In genomic region chr13:101703081-101703480, GRCh38 we compare ENCODE assay signal across 36 cellular contexts.
"Had no signal": no experiment of that assay in that cellular context is flagged by ENCODE, and none has a peak within 500 bp of the region (broad histone marks: within the 10 kb centered on the region; RNA-seq: fewer than 3 reads in every experiment).

No MANE protein-coding gene starts in this region.

- H3K27me3 Mint-ChIP-seq: activated B cell treated with CpG ODN at 0.5 μM for 24 hours; activated CD4-positive, alpha-beta T cell treated with anti-CD3 and anti-CD28 coated beads, Interleukin-2, amount 10 ng/mL, durations not matched to agents 24 days and 14 days had no signal

- H3K4me1 Mint-ChIP-seq: activated B cell treated with CpG ODN at 0.5 μM for 24 hours, brain had no signal

- H3K4me1 ChIP-seq: adrenal gland had no signal

- FAIRE-seq: bronchial epithelial cell, TTC549 had no signal

- H3K36me3 Mint-ChIP-seq: activated CD4-positive, alpha-beta memory T cell treated with anti-CD3 and anti-CD28 coated beads for 36 hours; activated naive CD4-positive, alpha-beta T cell treated with anti-CD3 and anti-CD28 coated beads, Interleukin-2, amount 50 U/mL, for 72 hours; activated naive CD8-positive, alpha-beta T cell treated with anti-CD3 and anti-CD28 coated beads for 36 hours; brain had no signal

- H3K9me3 ChIP-seq: adrenal gland had no signal

- H3K27me3 ChIP-seq: adrenal gland had no signal

- H3K27ac ChIP-seq: adrenal gland, cardiac muscle cell, VCaP had no signal

- H3K4me3 Mint-ChIP-seq: activated B cell treated with CpG ODN at 0.5 μM for 24 hours; activated CD4-positive, alpha-beta memory T cell treated with anti-CD3 and anti-CD28 coated beads for 36 hours; activated CD4-positive, alpha-beta T cell treated with anti-CD3 and anti-CD28 coated beads, Interleukin-2, amount 10 ng/mL, durations not matched to agents 24 days and 14 days; activated CD8-positive, alpha-beta T cell treated with anti-CD3 and anti-CD28 coated beads for 36 hours; activated naive CD4-positive, alpha-beta T cell treated with anti-CD3 and anti-CD28 coated beads for 36 hours; activated naive CD8-positive, alpha-beta T cell treated with anti-CD3 and anti-CD28 coated beads for 36 hours; activated T-cell treated with anti-CD3 and anti-CD28 coated beads, Interleukin-2, amount 50 U/mL, for 4 hours; activated T-cell treated with anti-CD3 and anti-CD28 coated beads, Interleukin-2, amount 50 U/mL, for 72 hours; activated T-helper 1 cell treated with anti-CD3 and anti-CD28 coated beads, Interleukin-12 subunit alpha, Interleukin-12 subunit beta, Interleukin-2, Interleukin-4 antibody, amounts not matched to agents 30 ng/mL and 10 ng/mL and 1 ng/mL, durations not matched to agents 14 hours and 24 hours and 36 hours; activated T-helper 17 cell treated with anti-CD3 and anti-CD28 coated beads, Interleukin-2, amount 50 U/mL, for 72 hours; brain; T-helper 1 cell treated with Interleukin-12 subunit alpha and Interleukin-12 subunit beta and Interleukin-4 antibody, amounts not matched to agents 30 μg/mL and 1 μg/mL, for 36 hours; T-helper 2 cell treated with Interferon-gamma antibody and Interleukin-4, amounts not matched to agents 5 μg/mL and 100 μg/mL, for 36 hours had no signal

- DNase-seq: activated B cell treated with CpG ODN at 0.5 μM for 24 hours; activated CD4-positive, alpha-beta memory T cell treated with anti-CD3 and anti-CD28 coated beads for 36 hours; activated CD4-positive, alpha-beta T cell treated with anti-CD3 and anti-CD28 coated beads for 4 hours; activated CD4-positive, alpha-beta T cell treated with anti-CD3 and anti-CD28 coated beads, Interleukin-2, amount 10 ng/mL, durations not matched to agents 24 days and 14 days; activated CD4-positive, alpha-beta T cell treated with anti-CD3 and anti-CD28 coated beads, Interleukin-2, amount 50 U/mL, for 1 hour; activated CD4-positive, alpha-beta T cell treated with anti-CD3 and anti-CD28 coated beads, Interleukin-2, amount 50 U/mL, for 4 hours; activated CD4-positive, CD25-positive, alpha-beta regulatory T cell treated with anti-CD3 and anti-CD28 coated beads, Interleukin-2, amount 50 U/mL, for 72 hours; activated CD8-positive, alpha-beta memory T cell treated with anti-CD3 and anti-CD28 coated beads, Interleukin-2, amount 50 U/mL, for 4 hours; activated CD8-positive, alpha-beta T cell treated with anti-CD3 and anti-CD28 coated beads for 36 hours; activated effector memory CD4-positive, alpha-beta T cell treated with anti-CD3 and anti-CD28 coated beads, Interleukin-2, amount 50 U/mL, for 16 hours; activated gamma-delta T cell treated with Interleukin-2 at 50 U/mL for 16 hours; activated naive CD4-positive, alpha-beta T cell; activated naive CD4-positive, alpha-beta T cell treated with anti-CD3 and anti-CD28 coated beads for 36 hours; activated naive CD4-positive, alpha-beta T cell treated with anti-CD3 and anti-CD28 coated beads, Interleukin-2, amount 50 U/mL, for 16 hours; activated naive CD8-positive, alpha-beta T cell treated with anti-CD3 and anti-CD28 coated beads for 36 hours; activated T-cell treated with anti-CD3 and anti-CD28 coated beads for 4 hours; activated T-cell treated with anti-CD3 and anti-CD28 coated beads, Interleukin-2, amount 50 U/mL, for 1 hour; activated T-cell treated with anti-CD3 and anti-CD28 coated beads, Interleukin-2, amount 50 U/mL, for 4 hours; activated T-cell treated with anti-CD3 and anti-CD28 coated beads, Interleukin-2, amount 50 U/mL, for 72 hours; adrenal gland; amniotic stem cell; aorta; central memory CD4-positive, alpha-beta T cell; T-helper 1 cell; T-helper 2 cell; T-helper 9 cell had no signal

- H3K9me3 Mint-ChIP-seq: activated B cell treated with CpG ODN at 0.5 μM for 24 hours; activated CD4-positive, alpha-beta memory T cell treated with anti-CD3 and anti-CD28 coated beads for 36 hours; activated CD4-positive, alpha-beta T cell treated with anti-CD3 and anti-CD28 coated beads, Interleukin-2, amount 10 ng/mL, durations not matched to agents 24 days and 14 days; activated CD8-positive, alpha-beta T cell treated with anti-CD3 and anti-CD28 coated beads for 36 hours; activated naive CD4-positive, alpha-beta T cell treated with anti-CD3 and anti-CD28 coated beads for 36 hours; activated naive CD4-positive, alpha-beta T cell treated with anti-CD3 and anti-CD28 coated beads, Interleukin-2, amount 50 U/mL, for 72 hours; activated naive CD8-positive, alpha-beta T cell treated with anti-CD3 and anti-CD28 coated beads for 36 hours; activated T-cell treated with anti-CD3 and anti-CD28 coated beads, Interleukin-2, amount 50 U/mL, for 4 hours; activated T-cell treated with anti-CD3 and anti-CD28 coated beads, Interleukin-2, amount 50 U/mL, for 72 hours; activated T-helper 1 cell treated with anti-CD3 and anti-CD28 coated beads, Interleukin-12 subunit alpha, Interleukin-12 subunit beta, Interleukin-2, Interleukin-4 antibody, amounts not matched to agents 30 ng/mL and 10 ng/mL and 1 ng/mL, durations not matched to agents 14 hours and 24 hours and 36 hours; activated T-helper 17 cell treated with anti-CD3 and anti-CD28 coated beads, Interleukin-2, amount 50 U/mL, for 72 hours; T-helper 1 cell treated with Interleukin-12 subunit alpha and Interleukin-12 subunit beta and Interleukin-4 antibody, amounts not matched to agents 30 μg/mL and 1 μg/mL, for 36 hours; T-helper 2 cell treated with Interferon-gamma antibody and Interleukin-4, amounts not matched to agents 5 μg/mL and 100 μg/mL, for 36 hours had no signal

- ATAC-seq: activated CD8-positive, alpha-beta T cell treated with anti-CD3 and anti-CD28 coated beads for 36 hours; activated naive CD4-positive, alpha-beta T cell treated with anti-CD3 and anti-CD28 coated beads, Interleukin-2, amount 50 U/mL, for 72 hours; activated T-cell treated with anti-CD3 and anti-CD28 coated beads, Interleukin-2, amount 50 U/mL, for 4 hours; activated T-cell treated with anti-CD3 and anti-CD28 coated beads, Interleukin-2, amount 50 U/mL, for 72 hours; activated T-helper 17 cell treated with anti-CD3 and anti-CD28 coated beads, Interleukin-2, amount 50 U/mL, for 72 hours had no signal

- H3K4me3 ChIP-seq: adrenal gland, cardiac muscle cell had no signal

- H3K36me3 ChIP-seq: adrenal gland, cardiac muscle cell had no signal

- H3K27ac Mint-ChIP-seq: activated B cell treated with CpG ODN at 0.5 μM for 24 hours; activated CD4-positive, alpha-beta memory T cell treated with anti-CD3 and anti-CD28 coated beads for 36 hours; activated CD4-positive, alpha-beta T cell treated with anti-CD3 and anti-CD28 coated beads, Interleukin-2, amount 10 ng/mL, durations not matched to agents 24 days and 14 days; activated CD8-positive, alpha-beta T cell treated with anti-CD3 and anti-CD28 coated beads for 36 hours; activated naive CD4-positive, alpha-beta T cell treated with anti-CD3 and anti-CD28 coated beads for 36 hours; activated naive CD4-positive, alpha-beta T cell treated with anti-CD3 and anti-CD28 coated beads, Interleukin-2, amount 50 U/mL, for 72 hours; activated naive CD8-positive, alpha-beta T cell treated with anti-CD3 and anti-CD28 coated beads for 36 hours; activated T-cell treated with anti-CD3 and anti-CD28 coated beads, Interleukin-2, amount 50 U/mL, for 72 hours; activated T-helper 1 cell treated with anti-CD3 and anti-CD28 coated beads, Interleukin-12 subunit alpha, Interleukin-12 subunit beta, Interleukin-2, Interleukin-4 antibody, amounts not matched to agents 30 ng/mL and 10 ng/mL and 1 ng/mL, durations not matched to agents 14 hours and 24 hours and 36 hours; activated T-helper 17 cell treated with anti-CD3 and anti-CD28 coated beads, Interleukin-2, amount 50 U/mL, for 72 hours; brain; T-helper 1 cell treated with Interleukin-12 subunit alpha and Interleukin-12 subunit beta and Interleukin-4 antibody, amounts not matched to agents 30 μg/mL and 1 μg/mL, for 36 hours; T-helper 2 cell treated with Interferon-gamma antibody and Interleukin-4, amounts not matched to agents 5 μg/mL and 100 μg/mL, for 36 hours had no signal
